ENCODE assay signal across 2 cellular contexts in the genomic region with DNA sequence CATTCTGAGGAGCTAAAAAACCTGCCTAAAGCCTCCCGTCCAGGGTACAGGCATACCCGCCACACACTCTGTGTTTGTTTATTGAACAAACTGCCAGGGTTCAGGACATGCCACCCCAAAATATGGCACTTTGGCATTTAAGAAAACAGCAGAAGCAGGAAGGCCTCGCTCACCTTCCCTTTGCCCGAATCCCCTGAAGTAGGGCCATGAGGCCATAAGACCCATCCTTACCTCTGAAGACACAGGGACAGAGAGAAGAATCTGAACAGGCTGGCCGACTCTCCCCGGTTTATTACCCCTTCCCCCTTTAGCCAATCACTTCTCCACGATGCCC.
TF ChIP-seq lines count a peak whose summit lies in the region.

No MANE protein-coding gene starts in this region.

TF ChIP-seq in HepG2, 621 proteins besides CTCF, POLR2A, EP300 and RAD21:
- TF ChIP-seq ZFY (CRISPR knock-in tag; IDR thresholded peaks at IDR 0.05) (0 out of 2 replicates have a peak, but pooled peaks have one; percentile 21), MXI1 (IDR thresholded peaks at IDR 0.05; ENCODE audit: borderline replicate concordance, low read depth, low read length) (peak; percentile 1; the same call in 1 of the 3 replicates), HNF1A (IDR thresholded peaks at IDR 0.05; ENCODE audit: low read depth) (no peak), HNF1A (CRISPR knock-in tag; IDR thresholded peaks at IDR 0.05; ENCODE audit: borderline replicate concordance) (no peak)

TF ChIP-seq in H1, 55 proteins besides CTCF, POLR2A, EP300 and RAD21:
- TF ChIP-seq CHD7 (IDR thresholded peaks at IDR 0.05; ENCODE audit: insufficient replicate concordance, low read length): no peak
- TF ChIP-seq SIRT6 (IDR thresholded peaks at IDR 0.05; ENCODE audit: low read length): no peak
- no peak for TF ChIP-seq BRCA1 (IDR thresholded peaks at IDR 0.05; ENCODE audit: low read depth, low read length)
- TF ChIP-seq POLR2AphosphoS5 (IDR thresholded peaks at IDR 0.05; ENCODE audit: low read depth, low read length): no peak
- TF ChIP-seq CBX8 (IDR thresholded peaks at IDR 0.05; ENCODE audit: borderline replicate concordance, low read depth, low read length): no peak
- TF ChIP-seq SIX5 (IDR thresholded peaks at IDR 0.05; ENCODE audit: low read depth, low read length): no peak
- TF ChIP-seq HDAC6 (IDR thresholded peaks at IDR 0.05; ENCODE audit: low read depth, low read length): no peak
- TF ChIP-seq TEAD4 (IDR thresholded peaks at IDR 0.05; ENCODE audit: low read depth, low read length): no peak
